Comparison of ENCODE assay signal across 8 cellular contexts in the genomic region with DNA sequence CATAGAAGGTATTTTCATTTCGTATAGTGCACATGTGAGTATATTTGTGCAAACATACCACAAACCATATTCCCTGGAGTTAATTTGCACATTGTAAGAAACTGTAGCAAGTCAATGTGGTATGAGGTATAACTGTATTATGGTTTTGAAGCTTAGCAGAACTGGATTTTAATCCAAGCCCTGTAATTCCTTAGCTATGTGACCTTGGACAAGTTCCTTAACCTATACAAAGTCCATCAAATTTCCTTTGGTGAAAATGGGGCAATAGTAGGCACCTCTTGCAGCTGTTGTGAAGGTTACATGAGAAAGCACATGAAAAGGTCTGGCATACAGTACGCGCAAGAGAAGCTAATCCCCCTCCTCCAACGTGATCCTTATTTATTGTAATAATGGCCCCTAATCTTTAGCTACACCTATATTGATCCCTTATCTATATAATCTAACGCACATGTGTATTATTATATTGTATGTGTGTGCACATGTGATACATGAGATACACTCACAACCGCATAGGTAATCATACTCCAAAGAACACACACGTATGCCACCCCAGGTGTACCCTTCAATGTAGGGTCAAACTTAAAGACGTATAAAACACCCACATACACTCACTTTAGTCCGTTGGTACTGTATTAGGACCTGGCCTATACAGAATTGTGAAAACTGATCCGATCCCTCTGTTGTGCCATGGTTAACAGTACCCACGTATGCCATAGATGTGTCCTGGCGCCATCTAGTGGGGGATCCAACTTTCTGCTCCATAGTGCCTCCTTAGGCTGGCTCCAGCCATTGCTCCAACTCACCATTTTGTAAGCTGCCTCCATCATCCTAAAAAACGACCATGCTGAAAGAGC.
DNase-seq lines count a peak whose midpoint lies in the region; ATAC-seq, FAIRE-seq and TF ChIP-seq lines count a peak whose summit lies in the region.

No MANE protein-coding gene starts in this region.

- POLR2A ChIA-PET in A549 (lab: Yijun Ruan, JAX), result no interaction called here

- no peak for TF ChIP-seq EP300 in A549 (IDR thresholded peaks at IDR 0.05)

- H3K9me3 ChIP-seq in A549 (no peaks in the 10 kb centered on the region), spleen (no peaks in the 10 kb centered on the region)

- TF ChIP-seq POLR2A in A549 (IDR thresholded peaks at IDR 0.05; ENCODE audit: low read length) (no peak), spleen (IDR thresholded peaks at IDR 0.05) (no peak)

- TF ChIP-seq CTCF in A549 (IDR thresholded peaks at IDR 0.05) (peak; percentile 72), astrocyte of the cerebellum (IDR thresholded peaks at IDR 0.05; ENCODE audit: low read depth, low read length, missing control alignments) (peak; percentile 93), spleen (IDR thresholded peaks at IDR 0.05 in 8 of 11, conservative IDR thresholded peaks at IDR 0.05 in 3 of 11) (peak; percentile 78 to 95 (median 91))

- H3K4me1 ChIP-seq in A549 (no peaks in the 10 kb centered on the region), spleen (peaks cover 0 to 4% (median 2%) of the 10 kb centered on the region in 6 donors)

- H3K4me3 ChIP-seq in A549 (no peak overlapping the region), astrocyte of the cerebellum (ENCODE audit: low read depth, low read length) (no peak overlapping the region), spleen (no peak overlapping the region)

- FAIRE-seq in A549 (lab: Jason Lieb, UNC), result no peak

- CTCF ChIA-PET in A549 (lab: Yijun Ruan, JAX), result interaction anchor here (0.6 to 1.1 kb wide), 4 partner anchors 12 to 1591 kb away, joined by 3 to 4 read pairs (median 3); no protein-coding TSS in a partner anchor

- peak; percentile 89 to 98 for ATAC-seq in A549
- peak; percentile 99 for ATAC-seq in GM18520 (IDR thresholded peaks at IDR 0.05; ENCODE audit: unreplicated experiment)
- peak; percentile 99 for ATAC-seq in HG03025 (IDR thresholded peaks at IDR 0.05; ENCODE audit: low FRiP score, unreplicated experiment)

- H3K27me3 ChIP-seq in spleen (replicated peaks in 1 of 7), result no peaks in the 10 kb centered on the region

- TF ChIP-seq RAD21 in A549 (conservative IDR thresholded peaks at IDR 0.05 in 1 of 2, IDR thresholded peaks at IDR 0.05 in 1 of 2), result peak; percentile 68 to 81

- in situ Hi-C loops in astrocyte of the cerebellum (cut with HindIII; ENCODE audit: low sequenced_read_pairs), result no loop called here

- H3K36me3 ChIP-seq in spleen, result no peaks in the 10 kb centered on the region

- 46% methylated on average over 13 of the region's 13 CpGs for WGBS in A549 (ENCODE audit: missing lambda C conversion rate)
- WGBS in spleen, 5 donors, result 52 to 59% (median 54%) methylated on average over 13 of the region's 13 CpGs

- peak; percentile 22 to 68 for DNase-seq in A549 (ENCODE audit: low read depth in 1 of 2, low spot score in 1 of 2)
- peak; percentile 38 for DNase-seq in NCI-H187 treated with DMSO at 0.1 percent for 48 hours (lab: John Stamatoyannopoulos, UW)
- DNase-seq in T-helper 22 cell (ENCODE audit: low read depth), result peak; percentile 14
- DNase-seq in astrocyte of the cerebellum (ENCODE audit: low read depth), result peak; percentile 38
- peak; percentile 48 for DNase-seq in iPS DF 19.7 (ENCODE audit: low read depth, low spot score)
- peak; percentile 88 for DNase-seq in spleen

- no peak overlapping the region for H3K4me2 ChIP-seq in A549

- H3K27ac ChIP-seq in A549 (no peak overlapping the region), spleen (no peak overlapping the region)

- intact Hi-C loops in spleen (cut with DNase I; ENCODE audit: low total_unique reads), result loop anchor here (10.0 kb wide), 1 partner anchor 538 kb away; no protein-coding TSS in a partner anchor

TF ChIP-seq in A549, 52 proteins besides CTCF, POLR2A, EP300 and RAD21:
- no peak for TF ChIP-seq ZSCAN20 (CRISPR knock-in tag; IDR thresholded peaks at IDR 0.05)
- TF ChIP-seq SMC3 (IDR thresholded peaks at IDR 0.05), result peak; percentile 63

Comparison
In these comparisons a context has a peak if more than half of its experiments do, and no peak if none do; other contexts are left out.
1. DNase-seq: peak in every context shown above with its lines; median percentile 88 in spleen; 48 in iPS DF 19.7; 45 in A549; 38 in NCI-H187 treated with DMSO at 0.1 percent for 48 hours; 38 in astrocyte of the cerebellum; 14 in T-helper 22 cell.